ENCODE assay signal across 19 cellular contexts in genomic region chrX:6777211-6778002, GRCh38.
DNase-seq lines count a peak whose midpoint lies in the region; ATAC-seq and TF ChIP-seq lines count a peak whose summit lies in the region.
"Had no signal": no experiment of that assay in that cellular context is flagged by ENCODE, and none has a peak within 500 bp of the region (broad histone marks: within the 10 kb centered on the region; RNA-seq: fewer than 3 reads in every experiment).

No MANE protein-coding gene starts in this region.

- no peak overlapping the region for H2AFZ ChIP-seq in Karpas-422 (ENCODE audit: low read length)

- ATAC-seq in GM19455 (IDR thresholded peaks at IDR 0.05; ENCODE audit: unreplicated experiment) = peak; percentile 84
- ATAC-seq in HG02885 (IDR thresholded peaks at IDR 0.05; ENCODE audit: poor library complexity, unreplicated experiment) = peak; percentile 89
- no peak for ATAC-seq in activated naive CD8-positive, alpha-beta T cell treated with anti-CD3 and anti-CD28 coated beads, Interleukin-2, amount 50 U/mL, for 24 hours
- ATAC-seq: A549; gastroesophageal sphincter; stimulated activated memory B cell treated with anti-CD40 and anti-IgM and Interleukin-4, amounts not matched to agents 10 μg/mL and 1 μg/mL and 100 μg/mL, for 72 hours; upper lobe of right lung had no signal

- no peaks in the 10 kb centered on the region for H3K9me2 ChIP-seq in Karpas-422 (replicated peaks; ENCODE audit: insufficient read depth, low read length)

- DNase-seq in GM06990 (ENCODE audit: extremely low read depth, insufficient read length) (peak; percentile 6), Karpas-422 (peak; percentile 91), NCI-H2107 treated with DMSO at 0.1 percent for 48 hours (lab: John Stamatoyannopoulos, UW; ENCODE audit: unreplicated experiment) (no peak), EL (no peak), DMS153 (lab: John Stamatoyannopoulos, UW) (no peak)
- no peak for DNase-seq in activated naive CD8-positive, alpha-beta T cell treated with anti-CD3 and anti-CD28 coated beads, Interleukin-2, amount 50 U/mL, for 24 hours
- DNase-seq: activated CD4-positive, alpha-beta memory T cell treated with anti-CD3 and anti-CD28 coated beads for 36 hours; adrenal gland; CD8-positive, alpha-beta memory T cell; GF-D8; midbrain; NCI-H1105; SHP77 treated with DMSO at 0.1 percent for 48 hours; upper lobe of right lung had no signal

- no peaks in the 10 kb centered on the region for H3K36me3 ChIP-seq in GM06990 (ENCODE audit: control insufficient read depth, insufficient read depth, low read length)
- H3K36me3 ChIP-seq in Karpas-422 (ENCODE audit: insufficient read depth, low read length) = no peaks in the 10 kb centered on the region
- H3K36me3 ChIP-seq: adrenal gland, gastroesophageal sphincter, upper lobe of right lung had no signal

- no peaks in the 10 kb centered on the region for H3K4me1 Mint-ChIP-seq in activated naive CD8-positive, alpha-beta T cell treated with anti-CD3 and anti-CD28 coated beads, Interleukin-2, amount 50 U/mL, for 24 hours
- H3K4me1 Mint-ChIP-seq: CD8-positive, alpha-beta memory T cell had no signal

- no peak overlapping the region for H3K4me3 ChIP-seq in GM06990 (replicated peaks; ENCODE audit: low read depth, low read length)
- peak overlapping the region; percentile 49 for H3K4me3 ChIP-seq in Karpas-422 (ENCODE audit: low read length)
- H3K4me3 ChIP-seq: A549, adrenal gland, gastroesophageal sphincter, upper lobe of right lung had no signal

- peak overlapping the region; percentile 98 for H3K27ac ChIP-seq in Karpas-422 (ENCODE audit: low read length)
- H3K27ac ChIP-seq: A549, adrenal gland, gastroesophageal sphincter, upper lobe of right lung had no signal

- no peaks in the 10 kb centered on the region for H3K27me3 ChIP-seq in GM06990 (replicated peaks; ENCODE audit: control insufficient read depth, insufficient read depth, low read length)
- H3K27me3 ChIP-seq in Karpas-422 (ENCODE audit: low read length) = no peaks in the 10 kb centered on the region
- H3K27me3 ChIP-seq: adrenal gland, gastroesophageal sphincter, upper lobe of right lung had no signal

- peak overlapping the region; percentile 50 for H3K9ac ChIP-seq in Karpas-422 (ENCODE audit: low read length)

- H3K4me1 ChIP-seq in Karpas-422 (ENCODE audit: low read length) = peaks cover 55% of the 10 kb centered on the region
- H3K4me1 ChIP-seq: A549, adrenal gland, gastroesophageal sphincter, upper lobe of right lung had no signal

- peak overlapping the region; percentile 83 for H3K4me2 ChIP-seq in Karpas-422 (ENCODE audit: low read depth, low read length, poor library complexity, severe bottlenecking)
- H3K4me2 ChIP-seq: A549 had no signal

- H3K9me3 ChIP-seq in Karpas-422 (ENCODE audit: low read length) = no peaks in the 10 kb centered on the region
- H3K9me3 ChIP-seq: A549, adrenal gland, gastroesophageal sphincter, upper lobe of right lung had no signal

- H3K36me3 Mint-ChIP-seq in activated naive CD8-positive, alpha-beta T cell treated with anti-CD3 and anti-CD28 coated beads, Interleukin-2, amount 50 U/mL, for 24 hours (ENCODE audit: low read depth) = no peaks in the 10 kb centered on the region
- H3K36me3 Mint-ChIP-seq: activated CD4-positive, alpha-beta memory T cell treated with anti-CD3 and anti-CD28 coated beads for 36 hours; stimulated activated memory B cell treated with anti-CD40 and anti-IgM and Interleukin-4, amounts not matched to agents 10 μg/mL and 1 μg/mL and 100 μg/mL, for 72 hours had no signal

- H4K20me1 ChIP-seq in Karpas-422 (ENCODE audit: insufficient read depth, low read depth, low read length) = no peaks in the 10 kb centered on the region

- H3K27ac Mint-ChIP-seq in activated naive CD8-positive, alpha-beta T cell treated with anti-CD3 and anti-CD28 coated beads, Interleukin-2, amount 50 U/mL, for 24 hours = no peak overlapping the region
- H3K27ac Mint-ChIP-seq: activated CD4-positive, alpha-beta memory T cell treated with anti-CD3 and anti-CD28 coated beads for 36 hours; CD8-positive, alpha-beta memory T cell; stimulated activated memory B cell treated with anti-CD40 and anti-IgM and Interleukin-4, amounts not matched to agents 10 μg/mL and 1 μg/mL and 100 μg/mL, for 72 hours had no signal

- no peak for TF ChIP-seq CTCF in GM06990 (IDR thresholded peaks at IDR 0.05; ENCODE audit: insufficient read depth, low read length, poor library complexity, severe bottlenecking)

- no peak overlapping the region for H3K4me3 Mint-ChIP-seq in activated naive CD8-positive, alpha-beta T cell treated with anti-CD3 and anti-CD28 coated beads, Interleukin-2, amount 50 U/mL, for 24 hours
- H3K4me3 Mint-ChIP-seq: activated CD4-positive, alpha-beta memory T cell treated with anti-CD3 and anti-CD28 coated beads for 36 hours; CD8-positive, alpha-beta memory T cell; stimulated activated memory B cell treated with anti-CD40 and anti-IgM and Interleukin-4, amounts not matched to agents 10 μg/mL and 1 μg/mL and 100 μg/mL, for 72 hours had no signal

- no peaks in the 10 kb centered on the region for H3K79me2 ChIP-seq in Karpas-422 (ENCODE audit: low read length)

- no peaks in the 10 kb centered on the region for H3K9me3 Mint-ChIP-seq in activated naive CD8-positive, alpha-beta T cell treated with anti-CD3 and anti-CD28 coated beads, Interleukin-2, amount 50 U/mL, for 24 hours
- H3K9me3 Mint-ChIP-seq: activated CD4-positive, alpha-beta memory T cell treated with anti-CD3 and anti-CD28 coated beads for 36 hours; stimulated activated memory B cell treated with anti-CD40 and anti-IgM and Interleukin-4, amounts not matched to agents 10 μg/mL and 1 μg/mL and 100 μg/mL, for 72 hours had no signal

- no peaks in the 10 kb centered on the region for H3K27me3 Mint-ChIP-seq in activated naive CD8-positive, alpha-beta T cell treated with anti-CD3 and anti-CD28 coated beads, Interleukin-2, amount 50 U/mL, for 24 hours
- H3K27me3 Mint-ChIP-seq: activated CD4-positive, alpha-beta memory T cell treated with anti-CD3 and anti-CD28 coated beads for 36 hours had no signal

Comparison
In these comparisons a context has a peak if more than half of its experiments do, and no peak if none do; other contexts are left out.
1. DNase-seq: peak in GM06990 (single experiment) and Karpas-422 (single experiment); none in NCI-H2107 treated with DMSO at 0.1 percent for 48 hours (single experiment), EL (single experiment), activated naive CD8-positive, alpha-beta T cell treated with anti-CD3 and anti-CD28 coated beads, Interleukin-2, amount 50 U/mL, for 24 hours (single experiment) and DMS153 (single experiment).